ENCODE assay signal across 28 cellular contexts in the genomic region with DNA sequence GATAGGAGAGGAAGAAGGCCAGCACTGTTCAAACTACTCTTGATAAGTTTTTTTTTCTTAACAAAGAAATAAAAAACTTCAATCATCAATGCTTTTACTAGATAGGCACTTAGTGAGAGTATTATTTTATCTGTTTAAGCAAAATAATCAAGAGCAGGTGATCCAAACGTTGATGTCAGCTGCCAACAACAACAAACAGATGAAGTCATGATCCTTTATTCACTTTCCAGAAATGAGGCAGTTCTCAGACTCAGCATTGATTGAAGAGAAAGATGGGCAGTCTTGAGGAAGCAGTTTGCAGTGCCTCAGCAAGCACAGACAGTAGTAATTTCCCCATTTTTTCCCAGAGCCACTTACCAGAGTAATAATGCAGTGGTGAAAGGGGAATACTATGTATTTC. TPM values are rescaled to one million over a fixed set of nuclear protein-coding genes. Genes with fewer than 3 reads are reported as not detected.
DNase-seq lines count a peak whose midpoint lies in the region; ATAC-seq and TF ChIP-seq lines count a peak whose summit lies in the region.
"Had no signal": no experiment of that assay in that cellular context is flagged by ENCODE, and none has a peak within 500 bp of the region (broad histone marks: within the 10 kb centered on the region; RNA-seq: fewer than 3 reads in every experiment).

No MANE protein-coding gene starts in this region.

- TF ChIP-seq RAD21 in IMR-90 (IDR thresholded peaks at IDR 0.05; ENCODE audit: low read length), result no peak

- no peak overlapping the region for H3K9ac ChIP-seq in IMR-90 (ENCODE audit: low read depth, low read length)
- H3K9ac ChIP-seq: BLaER1 had no signal

- H3K4me1 ChIP-seq in IMR-90 (ENCODE audit: control insufficient read depth, insufficient read depth, low read length), result peaks cover 5% of the 10 kb centered on the region; the same call in 1 of the 2 replicates
- H3K4me1 ChIP-seq: BLaER1, pancreas, transverse colon had no signal

- H3K4me2 ChIP-seq in IMR-90 (ENCODE audit: low read depth, low read length), result no peak overlapping the region
- H3K4me2 ChIP-seq: BLaER1 had no signal

- no peak overlapping the region for H4K8ac ChIP-seq in IMR-90 (ENCODE audit: low read depth in 2 of 2, low read length in 2 of 2)

- no peak overlapping the region for H2BK120ac ChIP-seq in IMR-90 (ENCODE audit: low read depth, low read length)

- ATAC-seq in IMR-90 (ENCODE audit: low read depth), result peak; percentile 37; the same call in 1 of the 2 replicates
- ATAC-seq: natural killer cell had no signal

- dilution Hi-C loops in IMR-90 (cut with HindIII; ENCODE audit: low sequenced_read_pairs, unreplicated experiment), result no loop called here

- H3K4me3 ChIP-seq in IMR-90 (ENCODE audit: insufficient read depth, low read depth, low read length) (no peak overlapping the region), astrocyte of the spinal cord (ENCODE audit: low read depth, low read length) (no peak overlapping the region)
- H3K4me3 ChIP-seq: BLaER1, coronary artery, pancreas, transverse colon had no signal

- no peaks in the 10 kb centered on the region for H3K27me3 ChIP-seq in IMR-90 (ENCODE audit: control insufficient read depth, insufficient read depth, low read length)
- H3K27me3 ChIP-seq: BLaER1, pancreas, transverse colon had no signal

- no peak overlapping the region for H3K56ac ChIP-seq in IMR-90 (ENCODE audit: extremely low read depth, insufficient read depth, low read length)

- no peak overlapping the region for H4K91ac ChIP-seq in IMR-90 (ENCODE audit: insufficient read depth, low read depth, low read length)

- H2AK9ac ChIP-seq in IMR-90 (replicated peaks; ENCODE audit: low read depth, low read length, poor library complexity), result no peak overlapping the region

- no peaks in the 10 kb centered on the region for H4K20me1 ChIP-seq in IMR-90 (ENCODE audit: insufficient read depth, low read length)
- H4K20me1 ChIP-seq: BLaER1 had no signal

- no peak overlapping the region for H2AK5ac ChIP-seq in IMR-90 (ENCODE audit: low read depth, low read length)

- no peaks in the 10 kb centered on the region for H3K36me3 ChIP-seq in IMR-90 (ENCODE audit: control insufficient read depth, insufficient read depth, low read length)
- H3K36me3 ChIP-seq: BLaER1, pancreas, transverse colon had no signal

- DNase-seq in IMR-90, result peak; percentile 82
- peak; percentile 83 for DNase-seq in astrocyte of the spinal cord (ENCODE audit: low read depth, low spot score)
- DNase-seq in fibroblast of peridontal ligament (ENCODE audit: extremely low read depth), result peak; percentile 66
- DNase-seq in pulmonary artery endothelial cell (ENCODE audit: low read depth, low spot score), result peak; percentile 39
- DNase-seq in GM03348 (ENCODE audit: low spot score), result no peak
- DNase-seq in DMS79 treated with DMSO at 0.1 percent for 48 hours (lab: John Stamatoyannopoulos, UW), result no peak
- DNase-seq in NCI-H2029 (lab: John Stamatoyannopoulos, UW), result no peak
- DNase-seq: activated CD4-positive, alpha-beta T cell treated with anti-CD3 and anti-CD28 coated beads for 4 hours; activated effector memory CD4-positive, alpha-beta T cell treated with anti-CD3 and anti-CD28 coated beads, Interleukin-2, amount 50 U/mL, for 16 hours; activated naive CD8-positive, alpha-beta T cell treated with anti-CD3 and anti-CD28 coated beads for 36 hours; activated T-cell treated with anti-CD3 and anti-CD28 coated beads for 4 hours; endodermal cell; head of caudate nucleus; KBM-7; natural killer cell; NCI-H1436; NCI-H2107; NCI-H510A; pancreas; stimulated activated CD4-positive, alpha-beta T cell treated with anti-CD3 and anti-CD28 coated beads, Interleukin-2, amount 100 ng/mL, for 48 hours; transverse colon had no signal

- H2AFZ ChIP-seq in IMR-90 (replicated peaks; ENCODE audit: low read length, poor library complexity), result no peak overlapping the region

- no TSS peak for BruUV-seq in IMR-90 (replicated peaks; lab: Mats Ljungman, UMichigan)

- TF ChIP-seq CTCF in IMR-90 (conservative IDR thresholded peaks at IDR 0.05; ENCODE audit: low read depth, low read length) (no peak), astrocyte of the spinal cord (IDR thresholded peaks at IDR 0.05; ENCODE audit: low read depth, low read length) (no peak)

- no peaks in the 10 kb centered on the region; the same call in 1 of the 2 replicates for H3K9me3 ChIP-seq in IMR-90 (ENCODE audit: control insufficient read depth, insufficient read depth, low read length)
- H3K9me3 ChIP-seq: BLaER1, pancreas, transverse colon had no signal

- WGBS in IMR-90 (ENCODE audit: extremely low coverage in 2 of 2, insufficient read length in 1 of 2), 2 experiments, result no CpG with 5 or more reads among the region's 1 CpG

- no peak for TF ChIP-seq POLR2A in IMR-90 (IDR thresholded peaks at IDR 0.05; ENCODE audit: low read depth, low read length)

- H3K27ac ChIP-seq in IMR-90 (ENCODE audit: insufficient read depth, low read length), result no peak overlapping the region
- H3K27ac ChIP-seq: BLaER1, coronary artery, pancreas, RWPE1, transverse colon had no signal

- H3K23ac ChIP-seq in IMR-90 (ENCODE audit: low read depth, low read length), result no peak overlapping the region

- H3K79me1 ChIP-seq in IMR-90 (ENCODE audit: low read depth in 1 of 2, low read length in 2 of 2), result no peaks in the 10 kb centered on the region

- no peak overlapping the region for H3K18ac ChIP-seq in IMR-90 (ENCODE audit: low read depth, low read length)

- no peak overlapping the region for H4K5ac ChIP-seq in IMR-90 (ENCODE audit: low read depth, low read length)

- in situ Hi-C loops in IMR-90 (cut with MboI; ENCODE audit: low sequenced_read_pairs), result no loop called here
- in situ Hi-C loops in astrocyte of the spinal cord (cut with HindIII; ENCODE audit: low sequenced_read_pairs), result no loop called here

- POLR2A ChIA-PET in IMR-90 (lab: Charles Lee; ENCODE audit: unreplicated experiment), result no interaction called here

- H3K9me1 ChIP-seq in IMR-90 (ENCODE audit: insufficient read depth, low read length), result no peaks in the 10 kb centered on the region

- H2BK5ac ChIP-seq in IMR-90 (ENCODE audit: low read depth, low read length, poor library complexity, severe bottlenecking), result no peak overlapping the region

- H2BK15ac ChIP-seq in IMR-90 (ENCODE audit: low read depth, low read length), result no peak overlapping the region

- H3K14ac ChIP-seq in IMR-90 (replicated peaks; ENCODE audit: low read depth, low read length), result no peak overlapping the region

- intact Hi-C loops in IMR-90 (cut with micrococcal nuclease), result no loop called here

- no peak overlapping the region for H3K4ac ChIP-seq in IMR-90 (ENCODE audit: low read depth, low read length)

- CTCF ChIA-PET in IMR-90 (lab: Yijun Ruan, JAX), result no interaction called here

- no peak overlapping the region for H2BK20ac ChIP-seq in IMR-90 (ENCODE audit: low read depth, low read length)

TF ChIP-seq in IMR-90, 13 proteins besides CTCF, POLR2A, EP300 and RAD21:
- TF ChIP-seq NFE2L2 (IDR thresholded peaks at IDR 0.05; ENCODE audit: low read depth, low read length) (no peak), BHLHE40 (IDR thresholded peaks at IDR 0.05; ENCODE audit: low read depth, low read length) (no peak), MXI1 (IDR thresholded peaks at IDR 0.05; ENCODE audit: borderline replicate concordance, low read depth, low read length) (no peak), CHD1 (IDR thresholded peaks at IDR 0.05; ENCODE audit: low read depth, low read length) (no peak), RFX5 (IDR thresholded peaks at IDR 0.05; ENCODE audit: low read depth, low read length) (no peak), CEBPB (IDR thresholded peaks at IDR 0.05; ENCODE audit: low read depth, low read length) (no peak), RCOR1 (IDR thresholded peaks at IDR 0.05; ENCODE audit: insufficient replicate concordance, low read length) (no peak), MAFK (IDR thresholded peaks at IDR 0.05; ENCODE audit: low read depth, low read length) (no peak), FOS (IDR thresholded peaks at IDR 0.05; ENCODE audit: low read depth, low read length) (no peak), MAZ (IDR thresholded peaks at IDR 0.05; ENCODE audit: borderline replicate concordance, low read depth, low read length) (no peak), SMC3 (IDR thresholded peaks at IDR 0.05; ENCODE audit: low read depth, low read length) (no peak)
- TF ChIP-seq, protein P1, sequence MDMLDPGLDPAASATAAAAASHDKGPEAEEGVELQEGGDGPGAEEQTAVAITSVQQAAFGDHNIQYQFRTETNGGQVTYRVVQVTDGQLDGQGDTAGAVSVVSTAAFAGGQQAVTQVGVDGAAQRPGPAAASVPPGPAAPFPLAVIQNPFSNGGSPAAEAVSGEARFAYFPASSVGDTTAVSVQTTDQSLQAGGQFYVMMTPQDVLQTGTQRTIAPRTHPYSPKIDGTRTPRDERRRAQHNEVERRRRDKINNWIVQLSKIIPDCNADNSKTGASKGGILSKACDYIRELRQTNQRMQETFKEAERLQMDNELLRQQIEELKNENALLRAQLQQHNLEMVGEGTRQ (IDR thresholded peaks at IDR 0.05; ENCODE audit: low read depth, low read length), result no peak
- TF ChIP-seq, protein P2, sequence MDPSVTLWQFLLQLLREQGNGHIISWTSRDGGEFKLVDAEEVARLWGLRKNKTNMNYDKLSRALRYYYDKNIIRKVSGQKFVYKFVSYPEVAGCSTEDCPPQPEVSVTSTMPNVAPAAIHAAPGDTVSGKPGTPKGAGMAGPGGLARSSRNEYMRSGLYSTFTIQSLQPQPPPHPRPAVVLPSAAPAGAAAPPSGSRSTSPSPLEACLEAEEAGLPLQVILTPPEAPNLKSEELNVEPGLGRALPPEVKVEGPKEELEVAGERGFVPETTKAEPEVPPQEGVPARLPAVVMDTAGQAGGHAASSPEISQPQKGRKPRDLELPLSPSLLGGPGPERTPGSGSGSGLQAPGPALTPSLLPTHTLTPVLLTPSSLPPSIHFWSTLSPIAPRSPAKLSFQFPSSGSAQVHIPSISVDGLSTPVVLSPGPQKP (IDR thresholded peaks at IDR 0.05; ENCODE audit: borderline replicate concordance, low read depth, low read length), result no peak

RNA-seq across cellular contexts. Expression of a gene that starts 38.4 kb away (rescaled TPM):
- not detected in 2 replicates for total RNA-seq in IMR-90 (2012; rRNA removed)
- polyA plus RNA-seq in IMR-90 (2012; rRNA removed), result not detected in 2 replicates
- not detected in 2 replicates for polyA plus RNA-seq in IMR-90 (2012; cell fraction: cytosol; rRNA removed)
- not detected in 2 replicates for polyA plus RNA-seq in IMR-90 (2012; cell fraction: nucleus; rRNA removed; ENCODE audit: low replicate concordance)
- not detected in 2 replicates for total RNA-seq in pulmonary artery endothelial cell
- total RNA-seq: endodermal cell, HT1080, kidney epithelial cell, lower leg skin, natural killer cell, OCI-LY7, pancreas, transverse colon had no signal
- polyA plus RNA-seq: pancreas had no signal

Comparison
In these comparisons a context has a peak if more than half of its experiments do, and no peak if none do; other contexts are left out.
1. DNase-seq: peak in IMR-90 (single experiment), astrocyte of the spinal cord (single experiment), fibroblast of peridontal ligament (single experiment) and pulmonary artery endothelial cell (single experiment); none in GM03348 (single experiment), DMS79 treated with DMSO at 0.1 percent for 48 hours (single experiment) and NCI-H2029 (single experiment).